Comparison of ENCODE assay signal across 1 cellular context in genomic region chr1:150551784-150552691, GRCh38.
TF ChIP-seq lines count a peak whose summit lies in the region.

No MANE protein-coding gene starts in this region.

TF ChIP-seq in HepG2, 621 proteins besides CTCF, POLR2A, EP300 and RAD21 (continues in another document):
- TF ChIP-seq ZNF225 (CRISPR knock-in tag; IDR thresholded peaks at IDR 0.05) = no peak
- TF ChIP-seq LCORL (IDR thresholded peaks at IDR 0.05) = no peak
- peak; percentile 85 for TF ChIP-seq LCORL (CRISPR knock-in tag; IDR thresholded peaks at IDR 0.05)
- no peak for TF ChIP-seq ZNF780A (CRISPR knock-in tag; IDR thresholded peaks at IDR 0.05)
- no peak for TF ChIP-seq ZUFSP (CRISPR knock-in tag; IDR thresholded peaks at IDR 0.05; ENCODE audit: borderline replicate concordance)
- peak; percentile 35; the same call in 1 of the 2 replicates for TF ChIP-seq ZNF788 (CRISPR knock-in tag; IDR thresholded peaks at IDR 0.05; ENCODE audit: borderline replicate concordance)
- TF ChIP-seq ZNF543 (CRISPR knock-in tag; IDR thresholded peaks at IDR 0.05) = 0 out of 2 replicates have a peak, but pooled peaks have one; percentile 51
- no peak for TF ChIP-seq ZBTB37 (CRISPR knock-in tag; IDR thresholded peaks at IDR 0.05)
- no peak for TF ChIP-seq NFE2L2 (IDR thresholded peaks at IDR 0.05; ENCODE audit: low read length)
- peak; percentile 92 for TF ChIP-seq ZNF292 (CRISPR knock-in tag; IDR thresholded peaks at IDR 0.05; ENCODE audit: borderline replicate concordance, low read depth)
- TF ChIP-seq ZFP62 (CRISPR knock-in tag; IDR thresholded peaks at IDR 0.05) = no peak
- no peak for TF ChIP-seq ZNF33A (CRISPR knock-in tag; IDR thresholded peaks at IDR 0.05; ENCODE audit: borderline replicate concordance)
- no peak for TF ChIP-seq SUZ12 (IDR thresholded peaks at IDR 0.05; ENCODE audit: low read depth, low read length)
- 0 out of 2 replicates have a peak, but pooled peaks have one; percentile 19 for TF ChIP-seq ZNF337 (CRISPR knock-in tag; IDR thresholded peaks at IDR 0.05; ENCODE audit: borderline replicate concordance, low read depth)
- 0 out of 2 replicates have a peak, but pooled peaks have one; percentile 22 for TF ChIP-seq ZNF782 (CRISPR knock-in tag; IDR thresholded peaks at IDR 0.05; ENCODE audit: borderline replicate concordance)
- TF ChIP-seq ZNF737 (CRISPR knock-in tag; IDR thresholded peaks at IDR 0.05; ENCODE audit: borderline replicate concordance) = no peak
- no peak for TF ChIP-seq ZNF160 (CRISPR knock-in tag; IDR thresholded peaks at IDR 0.05)
- TF ChIP-seq HNF4A (CRISPR knock-in tag; IDR thresholded peaks at IDR 0.05) = peak; percentile 65
- TF ChIP-seq ZNF841 (CRISPR knock-in tag; IDR thresholded peaks at IDR 0.05; ENCODE audit: borderline replicate concordance) = no peak
- no peak for TF ChIP-seq ZNF496 (CRISPR knock-in tag; IDR thresholded peaks at IDR 0.05; ENCODE audit: insufficient replicate concordance)
- TF ChIP-seq SALL1 (CRISPR knock-in tag; IDR thresholded peaks at IDR 0.05) = peak; percentile 78
- TF ChIP-seq LBX2 (CRISPR knock-in tag; IDR thresholded peaks at IDR 0.05; ENCODE audit: borderline replicate concordance) = no peak
- TF ChIP-seq THAP11 (CRISPR knock-in tag; IDR thresholded peaks at IDR 0.05) = peak; percentile 47
- no peak for TF ChIP-seq AKNA (CRISPR knock-in tag; IDR thresholded peaks at IDR 0.05; ENCODE audit: borderline replicate concordance)
- TF ChIP-seq TCF7L2 (IDR thresholded peaks at IDR 0.05; ENCODE audit: low read depth, low read length) = no peak
- TF ChIP-seq EED (CRISPR knock-in tag; IDR thresholded peaks at IDR 0.05) = 0 out of 2 replicates have a peak, but pooled peaks have one; percentile 62
- peak; percentile 75; the same call in 1 of the 2 replicates for TF ChIP-seq ARID4A (CRISPR knock-in tag; IDR thresholded peaks at IDR 0.05; ENCODE audit: borderline replicate concordance)
- no peak for TF ChIP-seq ZBTB8A (CRISPR knock-in tag; IDR thresholded peaks at IDR 0.05; ENCODE audit: borderline replicate concordance, low read depth)
- no peak for TF ChIP-seq CERS6 (CRISPR knock-in tag; IDR thresholded peaks at IDR 0.05)
- TF ChIP-seq MIER2 (CRISPR knock-in tag; IDR thresholded peaks at IDR 0.05) = no peak
- no peak for TF ChIP-seq THAP9 (CRISPR knock-in tag; IDR thresholded peaks at IDR 0.05; ENCODE audit: borderline replicate concordance)
- TF ChIP-seq HMGA1 (CRISPR knock-in tag; conservative IDR thresholded peaks at IDR 0.05) = no peak
- TF ChIP-seq NR2F6 (IDR thresholded peaks at IDR 0.05) = no peak
- TF ChIP-seq NR2F6 (CRISPR knock-in tag; IDR thresholded peaks at IDR 0.05) = peak; percentile 55
- no peak for TF ChIP-seq FOXO4 (CRISPR knock-in tag; conservative IDR thresholded peaks at IDR 0.05)
- no peak for TF ChIP-seq SRY (CRISPR knock-in tag; IDR thresholded peaks at IDR 0.05)
- no peak for TF ChIP-seq ZNF766 (CRISPR knock-in tag; IDR thresholded peaks at IDR 0.05; ENCODE audit: borderline replicate concordance)
- 0 out of 2 replicates have a peak, but pooled peaks have one; percentile 43 for TF ChIP-seq MED13 (CRISPR knock-in tag; IDR thresholded peaks at IDR 0.05)
- no peak for TF ChIP-seq ZNF781 (CRISPR knock-in tag; IDR thresholded peaks at IDR 0.05; ENCODE audit: borderline replicate concordance, not compliant biosample characterization)
- TF ChIP-seq RFX3 (CRISPR knock-in tag; IDR thresholded peaks at IDR 0.05) = no peak
- peak; percentile 22; the same call in 1 of the 2 replicates for TF ChIP-seq ZNF749 (CRISPR knock-in tag; IDR thresholded peaks at IDR 0.05; ENCODE audit: borderline replicate concordance)
- peak; percentile 92 for TF ChIP-seq BCL6 (CRISPR knock-in tag; IDR thresholded peaks at IDR 0.05)
- no peak for TF ChIP-seq ZEB1 (IDR thresholded peaks at IDR 0.05; ENCODE audit: insufficient replicate concordance, low read depth)
- TF ChIP-seq DDIT3 (CRISPR knock-in tag; IDR thresholded peaks at IDR 0.05) = no peak
- no peak for TF ChIP-seq ZFAT (CRISPR knock-in tag; conservative IDR thresholded peaks at IDR 0.05)
- TF ChIP-seq KAT7 (CRISPR knock-in tag; IDR thresholded peaks at IDR 0.05; ENCODE audit: borderline replicate concordance) = peak; percentile 54; the same call in 1 of the 2 replicates
